ENCODE assay signal across 9 cellular contexts in the genomic region with DNA sequence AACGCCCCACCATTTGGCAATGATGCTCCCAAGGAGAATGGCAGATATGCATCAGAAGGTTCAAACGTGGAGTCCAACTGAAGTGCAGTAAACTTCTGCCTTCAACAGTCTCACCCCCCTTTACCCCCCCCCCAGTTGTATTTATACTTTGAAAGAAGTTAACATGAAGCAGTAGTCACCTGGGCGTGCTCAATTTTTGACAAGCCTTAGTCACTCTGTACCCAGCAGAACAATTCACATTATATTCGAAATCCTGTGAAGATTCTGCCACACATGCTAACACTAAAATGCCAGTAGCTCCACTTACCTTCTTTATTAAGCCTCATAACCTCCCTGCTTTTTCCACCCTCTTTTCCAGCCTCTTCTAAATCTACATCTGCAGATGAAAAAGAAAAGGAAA. TPM values are rescaled to one million over a fixed set of nuclear protein-coding genes. Genes with fewer than 3 reads are reported as not detected.
A peak's percentile ranks its signal among the peaks of the same experiment; 100 is the strongest.
DNase-seq lines count a peak whose midpoint lies in the region; ATAC-seq and TF ChIP-seq lines count a peak whose summit lies in the region.
"Had no signal": no experiment of that assay in that cellular context is flagged by ENCODE, and none has a peak within 500 bp of the region (broad histone marks: within the 10 kb centered on the region; RNA-seq: fewer than 3 reads in every experiment).

No MANE protein-coding gene starts in this region.

- intact Hi-C loops in left ventricle myocardium inferior (cut with micrococcal nuclease) = loop anchor here (10.0 kb wide), 1 partner anchor 111 kb away; no protein-coding TSS in a partner anchor
- intact Hi-C loops in Right ventricle myocardium superior (cut with DNase I) = loop anchor here (10.0 kb wide), 1 partner anchor 289 kb away; no protein-coding TSS in a partner anchor
- intact Hi-C loops in uterus (cut with DNase I; ENCODE audit: low total_unique reads) = no loop called here

- H3K27ac ChIP-seq in left ventricle myocardium inferior (replicated peaks) = peak overlapping the region; percentile 80
- H3K27ac ChIP-seq in uterus = peak overlapping the region; percentile 84 to 87

- H3K4me1 ChIP-seq in left ventricle myocardium inferior = peaks cover 35% of the 10 kb centered on the region
- peaks cover 41% of the 10 kb centered on the region for H3K4me1 ChIP-seq in mononuclear cell (ENCODE audit: insufficient read depth, low read length)
- no peaks in the 10 kb centered on the region for H3K4me1 ChIP-seq in uterus

- H3K36me3 ChIP-seq in left ventricle myocardium inferior = peaks cover 7% of the 10 kb centered on the region
- no peaks in the 10 kb centered on the region for H3K36me3 ChIP-seq in uterus

- H3K9me3 ChIP-seq in left ventricle myocardium inferior (replicated peaks) (no peaks in the 10 kb centered on the region), mononuclear cell (ENCODE audit: low read depth, low read length) (no peaks in the 10 kb centered on the region), uterus (no peaks in the 10 kb centered on the region)

- peak overlapping the region; percentile 90 for H3K4me3 ChIP-seq in left ventricle myocardium inferior
- H3K4me3 ChIP-seq in cardiac fibroblast (replicated peaks in 1 of 2; ENCODE audit: low read depth in 2 of 2, low read length in 2 of 2) = peak overlapping the region; percentile 58 to 84
- peak overlapping the region; percentile 91 for H3K4me3 ChIP-seq in mononuclear cell (ENCODE audit: low read length)
- H3K4me3 ChIP-seq in uterus = peak overlapping the region; percentile 69 to 74

- TF ChIP-seq POLR2A in uterus (IDR thresholded peaks at IDR 0.05) = no peak

- ATAC-seq in Right ventricle myocardium superior (ENCODE audit: poor library complexity) (no peak), HG02678 (IDR thresholded peaks at IDR 0.05; ENCODE audit: unreplicated experiment) (no peak), GM21737 (IDR thresholded peaks at IDR 0.05; ENCODE audit: unreplicated experiment) (no peak)

- no peak for DNase-seq in left ventricle myocardium inferior
- no peak for DNase-seq in Right ventricle myocardium superior
- DNase-seq in cardiac fibroblast (ENCODE audit: low read depth in 2 of 2) = no peak
- no peak for DNase-seq in uterus
- no peak for DNase-seq in mucosa of gallbladder (ENCODE audit: low spot score)
- DNase-seq: effector CD8-positive, alpha-beta T cell had no signal

- H3K27me3 ChIP-seq in left ventricle myocardium inferior (ENCODE audit: low read depth) = no peaks in the 10 kb centered on the region
- H3K27me3 ChIP-seq in mononuclear cell (ENCODE audit: insufficient read depth, low read length) = peaks cover 18% of the 10 kb centered on the region
- no peaks in the 10 kb centered on the region for H3K27me3 ChIP-seq in uterus

- TF ChIP-seq CTCF in left ventricle myocardium inferior (IDR thresholded peaks at IDR 0.05; ENCODE audit: borderline replicate concordance) (no peak), cardiac fibroblast (IDR thresholded peaks at IDR 0.05; ENCODE audit: low read depth, low read length) (no peak), uterus (IDR thresholded peaks at IDR 0.05) (no peak)

RNA-seq across cellular contexts. Expression of a gene that starts 0.9 kb away (rescaled TPM):
- total RNA-seq in left ventricle myocardium inferior = 6.2 TPM
- 5.3 TPM for total RNA-seq in Right ventricle myocardium superior
- 7.1 TPM for total RNA-seq in mononuclear cell
- 10 to 100 TPM in 2 of 4 donors, 1 to 10 TPM in 2; 4.4 to 22.4 (median 11.0) TPM for total RNA-seq in uterus
- 16.3 TPM for total RNA-seq in mucosa of gallbladder
